Comparison of ENCODE assay signal across 18 cellular contexts in the genomic region with DNA sequence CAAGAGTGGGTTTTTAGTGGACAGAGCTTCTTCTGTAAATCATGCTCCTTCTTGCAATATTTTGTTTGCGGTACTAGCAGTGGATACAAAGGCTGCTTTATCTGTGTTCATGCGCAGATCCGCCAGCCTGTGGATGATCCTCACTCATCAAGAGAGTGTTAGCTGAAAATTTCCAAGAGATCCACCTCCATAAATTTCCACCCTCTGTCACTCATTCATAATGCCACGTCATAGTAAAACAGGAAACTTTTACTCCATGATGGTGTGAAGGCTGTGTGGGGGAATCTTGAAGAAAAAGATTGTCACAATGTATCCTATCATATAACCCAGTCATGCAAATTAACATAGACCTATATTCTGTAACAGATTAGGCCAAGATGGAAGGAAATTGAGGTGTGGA. TPM values are rescaled to one million over a fixed set of nuclear protein-coding genes. Genes with fewer than 3 reads are reported as not detected.
DNase-seq lines count a peak whose midpoint lies in the region; ATAC-seq and TF ChIP-seq lines count a peak whose summit lies in the region.
"Had no signal": no experiment of that assay in that cellular context is flagged by ENCODE, and none has a peak within 500 bp of the region (broad histone marks: within the 10 kb centered on the region; RNA-seq: fewer than 3 reads in every experiment).

No MANE protein-coding gene starts in this region.

- in situ Hi-C loops in mammary epithelial cell (cut with MboI; ENCODE audit: low sequenced_read_pairs in 2 of 2): no loop called here

- H3K9me3 ChIP-seq in mammary epithelial cell (replicated peaks; ENCODE audit: insufficient read depth, low read length): no peaks in the 10 kb centered on the region
- no peaks in the 10 kb centered on the region for H3K9me3 ChIP-seq in MM.1S (replicated peaks; ENCODE audit: insufficient read depth, low read length)
- H3K9me3 ChIP-seq: esophagus squamous epithelium, psoas muscle, SK-N-SH had no signal

- no peak overlapping the region for H3K4me3 Mint-ChIP-seq in MCF 10A (ENCODE audit: unreplicated experiment)
- peak overlapping the region; percentile 30 for H3K4me3 Mint-ChIP-seq in activated naive CD8-positive, alpha-beta T cell treated with anti-CD3 and anti-CD28 coated beads, Interleukin-2, amount 50 U/mL, for 24 hours
- H3K4me3 Mint-ChIP-seq in stimulated activated naive CD8-positive, alpha-beta T cell treated with anti-CD3 and anti-CD28 coated beads, Interleukin-15, Interleukin-2, amounts not matched to agents 100 ng/mL and 50 ng/mL, for 24 hours: peak overlapping the region; percentile 56
- no peak overlapping the region for H3K4me3 Mint-ChIP-seq in glutamatergic neuron (ENCODE audit: unreplicated experiment)
- H3K4me3 Mint-ChIP-seq: CD8-positive, alpha-beta T cell had no signal

- H3K4me1 ChIP-seq in mammary epithelial cell (ENCODE audit: insufficient read depth, low read length) (peaks cover 7% of the 10 kb centered on the region), MM.1S (ENCODE audit: low read length) (peaks cover 72% of the 10 kb centered on the region)

- H3K79me2 ChIP-seq in mammary epithelial cell (ENCODE audit: insufficient read depth, low read length) (peaks cover 4% of the 10 kb centered on the region), MM.1S (ENCODE audit: low read length) (no peaks in the 10 kb centered on the region)

- no peaks in the 10 kb centered on the region for H3K9me3 Mint-ChIP-seq in MCF 10A (ENCODE audit: unreplicated experiment)
- H3K9me3 Mint-ChIP-seq in activated naive CD8-positive, alpha-beta T cell treated with anti-CD3 and anti-CD28 coated beads, Interleukin-2, amount 50 U/mL, for 24 hours: no peaks in the 10 kb centered on the region
- no peaks in the 10 kb centered on the region for H3K9me3 Mint-ChIP-seq in stimulated activated naive CD8-positive, alpha-beta T cell treated with anti-CD3 and anti-CD28 coated beads, Interleukin-15, Interleukin-2, amounts not matched to agents 100 ng/mL and 50 ng/mL, for 24 hours
- H3K9me3 Mint-ChIP-seq in glutamatergic neuron (ENCODE audit: unreplicated experiment): peaks cover 3% of the 10 kb centered on the region
- H3K9me3 Mint-ChIP-seq: CD8-positive, alpha-beta T cell; naive thymus-derived CD4-positive, alpha-beta T cell had no signal

- H3K27me3 Mint-ChIP-seq in MCF 10A (ENCODE audit: insufficient read depth, unreplicated experiment) (no peaks in the 10 kb centered on the region), glutamatergic neuron (ENCODE audit: unreplicated experiment) (peaks cover 5% of the 10 kb centered on the region)
- no peaks in the 10 kb centered on the region for H3K27me3 Mint-ChIP-seq in activated naive CD8-positive, alpha-beta T cell treated with anti-CD3 and anti-CD28 coated beads, Interleukin-2, amount 50 U/mL, for 24 hours
- H3K27me3 Mint-ChIP-seq in stimulated activated naive CD8-positive, alpha-beta T cell treated with anti-CD3 and anti-CD28 coated beads, Interleukin-15, Interleukin-2, amounts not matched to agents 100 ng/mL and 50 ng/mL, for 24 hours: peaks cover 3% of the 10 kb centered on the region

- H3K9ac ChIP-seq in mammary epithelial cell (ENCODE audit: insufficient read depth, low read length) (no peak overlapping the region), MM.1S (ENCODE audit: low read length) (no peak overlapping the region)
- H3K9ac ChIP-seq: SK-N-SH had no signal

- POLR2A ChIA-PET in MCF 10A (lab: Yijun Ruan, JAX): interaction anchor here (1.0 to 1.5 kb wide), 3 partner anchors 12 to 45 kb away, joined by 4 to 7 read pairs (median 4); a partner anchor contains a TSS

- intact Hi-C loops in mammary epithelial cell (cut with micrococcal nuclease): no loop called here
- intact Hi-C loops in MCF 10A (cut with micrococcal nuclease): loop anchor here (5.0 kb wide), 1 partner anchor 232 kb away; no protein-coding TSS in a partner anchor

- dilution Hi-C loops in mammary epithelial cell (cut with HindIII; ENCODE audit: low sequenced_read_pairs): no loop called here

- no peak overlapping the region for H3K4me3 ChIP-seq in mammary epithelial cell (replicated peaks in 1 of 3; ENCODE audit: insufficient read depth in 1 of 3, low read depth in 2 of 3, low read length in 3 of 3)
- no peak overlapping the region for H3K4me3 ChIP-seq in MM.1S (ENCODE audit: low read length)
- H3K4me3 ChIP-seq: esophagus squamous epithelium, psoas muscle had no signal

- H3F3A ChIP-seq in MM.1S (ENCODE audit: insufficient read depth, low read length): peaks cover 25% of the 10 kb centered on the region

- 6% methylated on average over 4 of the region's 4 CpGs for WGBS in mammary epithelial cell (ENCODE audit: low coverage, missing lambda C conversion rate)

- H2AFZ ChIP-seq in mammary epithelial cell (ENCODE audit: low read depth, low read length): no peak overlapping the region
- no peak overlapping the region for H2AFZ ChIP-seq in MM.1S (ENCODE audit: low read length)

- peak; percentile 18 for DNase-seq in mammary epithelial cell
- DNase-seq in MCF 10A (ENCODE audit: unreplicated experiment): no peak
- DNase-seq in MM.1S: no peak
- DNase-seq in activated naive CD8-positive, alpha-beta T cell treated with anti-CD3 and anti-CD28 coated beads, Interleukin-2, amount 50 U/mL, for 24 hours: no peak
- DNase-seq in NCI-H510A treated with DMSO at 0.1 percent for 48 hours (lab: John Stamatoyannopoulos, UW): no peak
- DNase-seq in glutamatergic neuron: no peak
- DNase-seq in DMS53 (lab: John Stamatoyannopoulos, UW): no peak
- DNase-seq: ACHN; activated CD4-positive, alpha-beta T cell treated with anti-CD3 and anti-CD28 coated beads, Interleukin-2, amount 50 U/mL, for 1 hour; CD8-positive, alpha-beta T cell; esophagus squamous epithelium; naive thymus-derived CD4-positive, alpha-beta T cell; NCI-H2029; NCI-H524 treated with DMSO at 0.1 percent for 48 hours; psoas muscle; SK-N-SH; stimulated activated naive CD4-positive, alpha-beta T cell treated with Interleukin-2 at 50 U/mL for 16 hours had no signal

- no peak overlapping the region for H3K27ac ChIP-seq in mammary epithelial cell (ENCODE audit: insufficient read depth, low read depth, low read length)
- peak overlapping the region; percentile 22; the same call in 1 of the 2 replicates for H3K27ac ChIP-seq in MM.1S (ENCODE audit: low read length)
- H3K27ac ChIP-seq: esophagus squamous epithelium, psoas muscle had no signal

- ATAC-seq in activated naive CD8-positive, alpha-beta T cell treated with anti-CD3 and anti-CD28 coated beads, Interleukin-2, amount 50 U/mL, for 24 hours: peak; percentile 46
- ATAC-seq: CD8-positive, alpha-beta T cell; psoas muscle had no signal

- H3K27ac Mint-ChIP-seq in MCF 10A (ENCODE audit: low read depth, unreplicated experiment): no peak overlapping the region
- H3K27ac Mint-ChIP-seq in activated naive CD8-positive, alpha-beta T cell treated with anti-CD3 and anti-CD28 coated beads, Interleukin-2, amount 50 U/mL, for 24 hours: peak overlapping the region; percentile 77
- peak overlapping the region; percentile 88 for H3K27ac Mint-ChIP-seq in stimulated activated naive CD8-positive, alpha-beta T cell treated with anti-CD3 and anti-CD28 coated beads, Interleukin-15, Interleukin-2, amounts not matched to agents 100 ng/mL and 50 ng/mL, for 24 hours
- H3K27ac Mint-ChIP-seq in glutamatergic neuron (ENCODE audit: unreplicated experiment): no peak overlapping the region
- H3K27ac Mint-ChIP-seq: CD8-positive, alpha-beta T cell had no signal

- H3K36me3 Mint-ChIP-seq in MCF 10A (ENCODE audit: insufficient read depth, unreplicated experiment) (no peaks in the 10 kb centered on the region), glutamatergic neuron (ENCODE audit: unreplicated experiment) (no peaks in the 10 kb centered on the region)
- no peaks in the 10 kb centered on the region for H3K36me3 Mint-ChIP-seq in activated naive CD8-positive, alpha-beta T cell treated with anti-CD3 and anti-CD28 coated beads, Interleukin-2, amount 50 U/mL, for 24 hours (ENCODE audit: low read depth)
- H3K36me3 Mint-ChIP-seq in stimulated activated naive CD8-positive, alpha-beta T cell treated with anti-CD3 and anti-CD28 coated beads, Interleukin-15, Interleukin-2, amounts not matched to agents 100 ng/mL and 50 ng/mL, for 24 hours (ENCODE audit: low read depth): no peaks in the 10 kb centered on the region
- H3K36me3 Mint-ChIP-seq: naive thymus-derived CD4-positive, alpha-beta T cell had no signal

- H3K27me3 ChIP-seq in mammary epithelial cell (ENCODE audit: insufficient read depth, low read length): no peaks in the 10 kb centered on the region
- 0 out of 2 replicates have a peak, but pooled peaks cover 13% of the 10 kb centered on the region for H3K27me3 ChIP-seq in MM.1S (replicated peaks; ENCODE audit: insufficient read depth, low read length)
- H3K27me3 ChIP-seq: esophagus squamous epithelium had no signal

- H3K4me1 Mint-ChIP-seq in MCF 10A (ENCODE audit: insufficient read depth, unreplicated experiment) (peaks cover 15% of the 10 kb centered on the region), glutamatergic neuron (ENCODE audit: low read depth, unreplicated experiment) (no peaks in the 10 kb centered on the region)
- H3K4me1 Mint-ChIP-seq in activated naive CD8-positive, alpha-beta T cell treated with anti-CD3 and anti-CD28 coated beads, Interleukin-2, amount 50 U/mL, for 24 hours: peaks cover 63% of the 10 kb centered on the region
- peaks cover 67% of the 10 kb centered on the region for H3K4me1 Mint-ChIP-seq in stimulated activated naive CD8-positive, alpha-beta T cell treated with anti-CD3 and anti-CD28 coated beads, Interleukin-15, Interleukin-2, amounts not matched to agents 100 ng/mL and 50 ng/mL, for 24 hours (ENCODE audit: low read depth)

- H3K36me3 ChIP-seq in mammary epithelial cell (ENCODE audit: insufficient read depth, low read length) (no peaks in the 10 kb centered on the region), MM.1S (replicated peaks; ENCODE audit: insufficient read depth, low read length) (no peaks in the 10 kb centered on the region)
- H3K36me3 ChIP-seq: esophagus squamous epithelium had no signal

- TF ChIP-seq CTCF in mammary epithelial cell (conservative IDR thresholded peaks at IDR 0.05 in 1 of 2, IDR thresholded peaks at IDR 0.05 in 1 of 2; ENCODE audit: extremely low read depth in 1 of 2, insufficient read depth in 1 of 2, low read depth in 1 of 2, low read length in 2 of 2) (no peak), MCF 10A (IDR thresholded peaks at IDR 0.05; ENCODE audit: unreplicated experiment) (no peak), MM.1S (IDR thresholded peaks at IDR 0.05; ENCODE audit: low read length) (no peak), glutamatergic neuron (IDR thresholded peaks at IDR 0.05; ENCODE audit: partially characterized antibody, unreplicated experiment) (no peak)

- CTCF ChIA-PET in mammary epithelial cell (lab: Charles Lee; ENCODE audit: low non-redundant PET): no interaction called here
- CTCF ChIA-PET in MCF 10A (lab: Yijun Ruan, JAX): interaction anchor here (0.7 to 9.0 kb wide), 8 partner anchors 9 to 232 kb away, joined by 3 to 142 read pairs (median 4); no protein-coding TSS in a partner anchor

- no peaks in the 10 kb centered on the region for H4K20me1 ChIP-seq in mammary epithelial cell (ENCODE audit: insufficient read depth, low read length)
- no peaks in the 10 kb centered on the region for H4K20me1 ChIP-seq in MM.1S (ENCODE audit: insufficient read depth, low read length)

- BruUV-seq in mammary epithelial cell (replicated peaks; lab: Mats Ljungman, UMichigan): no TSS peak
- no TSS peak for BruUV-seq in MCF 10A (replicated peaks; lab: Mats Ljungman, UMichigan)

- H3K4me2 ChIP-seq in mammary epithelial cell (ENCODE audit: insufficient read depth, low read depth, low read length): no peak overlapping the region
- peak overlapping the region; percentile 49 for H3K4me2 ChIP-seq in MM.1S (ENCODE audit: low read depth, low read length)
- H3K4me2 ChIP-seq: SK-N-SH had no signal

- H3K9me2 ChIP-seq in MM.1S (replicated peaks; ENCODE audit: insufficient read depth, low read length): no peaks in the 10 kb centered on the region
- H3K9me2 ChIP-seq: SK-N-SH had no signal

RNA-seq across cellular contexts. Expression of a gene that starts 4.4 kb away (rescaled TPM):
- total RNA-seq in mammary epithelial cell (10 to 100 TPM; 44.2 to 77.5 TPM), MCF 10A (2022) (142 and 178 TPM in 2 replicates), glutamatergic neuron (ENCODE audit: unreplicated experiment) (93.8 TPM)
- 57.4 TPM for polyA plus RNA-seq in mammary epithelial cell
- polyA minus RNA-seq in mammary epithelial cell: 69.6 TPM

RNA-seq across cellular contexts. Expression of a gene that starts 44.9 kb away (rescaled TPM):
- total RNA-seq in mammary epithelial cell (10 to 100 TPM; 23.2 to 35.3 TPM), MCF 10A (2022) (45.4 and 58.5 TPM in 2 replicates), glutamatergic neuron (ENCODE audit: unreplicated experiment) (1.3 TPM)
- polyA plus RNA-seq in mammary epithelial cell: 12.3 TPM
- 22.6 TPM for polyA minus RNA-seq in mammary epithelial cell
- polyA plus RNA-seq: naive thymus-derived CD4-positive, alpha-beta T cell had no signal

Comparison
In these comparisons a context has a peak if more than half of its experiments do, and no peak if none do; other contexts are left out.
1. H3K27ac Mint-ChIP-seq: peak in activated naive CD8-positive, alpha-beta T cell treated with anti-CD3 and anti-CD28 coated beads, Interleukin-2, amount 50 U/mL, for 24 hours (single experiment) and stimulated activated naive CD8-positive, alpha-beta T cell treated with anti-CD3 and anti-CD28 coated beads, Interleukin-15, Interleukin-2, amounts not matched to agents 100 ng/mL and 50 ng/mL, for 24 hours (single experiment); none in MCF 10A (single experiment) and glutamatergic neuron (single experiment).
2. H3K4me3 Mint-ChIP-seq: peak in activated naive CD8-positive, alpha-beta T cell treated with anti-CD3 and anti-CD28 coated beads, Interleukin-2, amount 50 U/mL, for 24 hours (single experiment) and stimulated activated naive CD8-positive, alpha-beta T cell treated with anti-CD3 and anti-CD28 coated beads, Interleukin-15, Interleukin-2, amounts not matched to agents 100 ng/mL and 50 ng/mL, for 24 hours (single experiment); none in MCF 10A (single experiment) and glutamatergic neuron (single experiment).
3. RNA of a gene that starts 44.9 kb away (total RNA-seq): 45.4 to 58.5 TPM in MCF 10A and 23.2 to 35.3 TPM in mammary epithelial cell; 1.3 TPM in glutamatergic neuron (single experiment); every median in the first group is over 10 times any median in the second.